Comparison of ENCODE assay signal across 7 cellular contexts in genomic region chr10:689433-690226, GRCh38. TPM values are rescaled to one million over a fixed set of nuclear protein-coding genes. Genes with fewer than 3 reads are reported as not detected.
DNase-seq lines count a peak whose midpoint lies in the region; ATAC-seq and TF ChIP-seq lines count a peak whose summit lies in the region.

Gene DIP2C, minus strand, starts transcription at chr10:689668. Its CDS starts 90 bp downstream, at chr10:689578.

- intact Hi-C loops in sciatic nerve (cut with DNase I): loop anchor here (1.0 kb wide), 1 partner anchor 64 kb away; no protein-coding TSS in a partner anchor

- no peak within 1 kb of the TSS for H3K27ac ChIP-seq in iPS-20b (ENCODE audit: low read length)

- no peaks in the 10 kb centered on the region for H3K36me3 ChIP-seq in iPS-20b (ENCODE audit: insufficient read depth, low read depth, low read length)

- TF ChIP-seq CTCF in cardiac fibroblast (IDR thresholded peaks at IDR 0.05; ENCODE audit: low read depth, low read length): no peak

- H3K4me3 ChIP-seq in cardiac fibroblast (replicated peaks in 1 of 2; ENCODE audit: low read depth in 2 of 2, low read length in 2 of 2): peak within 1 kb of the TSS; percentile 67 to 69
- H3K4me3 ChIP-seq in iPS-20b (ENCODE audit: low read length): peak within 1 kb of the TSS; percentile 71

- H3K4me1 ChIP-seq in iPS-20b (ENCODE audit: insufficient read depth, low read length): peaks cover 9% of the 10 kb centered on the region; the same call in 1 of the 2 replicates

- peak within 1 kb of the TSS; percentile 68 for H3K9ac ChIP-seq in iPS-20b (ENCODE audit: low read depth, low read length)

- ATAC-seq in sciatic nerve: peak; percentile 85

- DNase-seq in GM04504 (ENCODE audit: low read depth) (peak; percentile 59), NCI-H226 (peak; percentile 41), cardiac fibroblast (ENCODE audit: low read depth in 2 of 2) (peak; percentile 66 to 91), sciatic nerve (ENCODE audit: low spot score) (peak; percentile 86), GM19238 (ENCODE audit: insufficient read length, low spot score) (no peak)
- DNase-seq in stimulated activated CD4-positive, alpha-beta T cell treated with anti-CD3 and anti-CD28 coated beads, Interleukin-4, amount 100 ng/mL, for 4 hours: no peak

- H3K9me3 ChIP-seq in iPS-20b (ENCODE audit: insufficient read depth, low read depth, low read length): no peaks in the 10 kb centered on the region

- peaks cover 37% of the 10 kb centered on the region for H3K27me3 ChIP-seq in iPS-20b (ENCODE audit: insufficient read depth, low read length)

RNA-seq across cellular contexts. Expression of gene DIP2C, which starts in this region (rescaled TPM):
- total RNA-seq in sciatic nerve: 38.7 TPM

Comparison
In these comparisons a context has a peak if more than half of its experiments do, and no peak if none do; other contexts are left out.
1. DNase-seq: peak in GM04504 (single experiment), NCI-H226 (single experiment), cardiac fibroblast (2 of 2) and sciatic nerve (single experiment); none in GM19238 (single experiment) and stimulated activated CD4-positive, alpha-beta T cell treated with anti-CD3 and anti-CD28 coated beads, Interleukin-4, amount 100 ng/mL, for 4 hours (0 of 2).